11 cellular contexts compared by ENCODE assay signal in the genomic region with DNA sequence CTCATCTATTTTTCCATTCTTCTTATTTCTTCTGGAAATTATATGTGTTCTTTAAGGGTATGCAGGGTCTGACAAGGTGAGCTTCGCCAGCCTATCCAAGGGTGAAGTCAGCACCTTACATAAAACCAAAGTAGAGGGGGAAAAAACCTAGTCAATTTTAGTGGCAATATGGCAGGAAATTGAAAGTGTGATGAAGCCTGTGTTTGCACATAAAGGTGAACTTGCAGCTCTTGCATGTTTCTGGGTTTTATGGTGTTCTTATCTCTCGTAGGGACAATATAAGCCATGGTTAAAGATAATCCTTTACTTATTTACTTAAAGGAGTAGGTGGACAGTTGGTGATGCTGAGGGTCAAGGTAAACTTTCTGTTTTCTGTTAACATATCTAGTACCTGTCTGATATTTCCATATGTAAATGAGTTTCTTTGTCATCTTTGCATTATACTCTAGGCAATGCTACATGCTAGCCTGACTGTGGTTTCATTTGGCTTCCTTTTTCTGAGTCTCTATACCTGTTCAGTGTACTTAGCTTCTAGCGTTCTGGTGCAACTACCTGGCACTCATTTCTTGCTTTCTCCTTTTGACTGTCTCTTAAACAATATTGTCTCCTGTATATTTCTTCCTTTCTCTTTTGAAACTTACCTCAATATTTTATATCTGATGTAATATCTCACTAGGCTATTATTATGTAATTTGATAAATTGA. TPM values are rescaled to one million over a fixed set of nuclear protein-coding genes. Genes with fewer than 3 reads are reported as not detected.
DNase-seq lines count a peak whose midpoint lies in the region; ATAC-seq and TF ChIP-seq lines count a peak whose summit lies in the region.
"Had no signal": no experiment of that assay in that cellular context is flagged by ENCODE, and none has a peak within 500 bp of the region (broad histone marks: within the 10 kb centered on the region; RNA-seq: fewer than 3 reads in every experiment).

No MANE protein-coding gene starts in this region.

- peak; percentile 92 to 93 for ATAC-seq in activated CD4-positive, CD25-positive, alpha-beta regulatory T cell treated with anti-CD3 and anti-CD28 coated beads, Interleukin-2, amount 50 U/mL, for 24 hours
- ATAC-seq in HG02571 (IDR thresholded peaks at IDR 0.05; ENCODE audit: unreplicated experiment) (peak; percentile 91), HG03571 (IDR thresholded peaks at IDR 0.05; ENCODE audit: unreplicated experiment) (peak; percentile 90), mucosa of descending colon (peak; percentile 98), upper lobe of right lung (no peak)

- no peak overlapping the region for H3K27ac ChIP-seq in upper lobe of right lung
- H3K27ac ChIP-seq in breast epithelium = no peak overlapping the region
- H3K27ac ChIP-seq: 22Rv1 had no signal

- no peak for TF ChIP-seq CTCF in mucosa of descending colon (IDR thresholded peaks at IDR 0.05)
- TF ChIP-seq CTCF in upper lobe of right lung (IDR thresholded peaks at IDR 0.05) = no peak
- TF ChIP-seq CTCF in breast epithelium (IDR thresholded peaks at IDR 0.05) = no peak

- H3K36me3 ChIP-seq in mucosa of descending colon (ENCODE audit: low read depth) (no peaks in the 10 kb centered on the region), upper lobe of right lung (no peaks in the 10 kb centered on the region), breast epithelium (no peaks in the 10 kb centered on the region)

- H3K4me1 ChIP-seq in mucosa of descending colon (ENCODE audit: low read depth) (peaks cover 4% of the 10 kb centered on the region), upper lobe of right lung (no peaks in the 10 kb centered on the region), breast epithelium (no peaks in the 10 kb centered on the region)

- H3K4me3 ChIP-seq in mucosa of descending colon (no peak overlapping the region), upper lobe of right lung (no peak overlapping the region), breast epithelium (no peak overlapping the region)

- intact Hi-C loops in mucosa of descending colon (cut with DNase I, micrococcal nuclease) = no loop called here
- intact Hi-C loops in upper lobe of right lung (cut with DNase I) = no loop called here
- intact Hi-C loops in breast epithelium (cut with DNase I; ENCODE audit: low total_unique reads) = no loop called here

- no peak for TF ChIP-seq POLR2A in breast epithelium (IDR thresholded peaks at IDR 0.05)

- DNase-seq in activated CD4-positive, CD25-positive, alpha-beta regulatory T cell treated with anti-CD3 and anti-CD28 coated beads, Interleukin-2, amount 50 U/mL, for 72 hours = no peak
- DNase-seq in mucosa of descending colon (peak in 1 of 3 donors; percentile 7), upper lobe of right lung (no peak), SK-N-DZ (ENCODE audit: low spot score) (no peak), breast epithelium (ENCODE audit: low spot score in 2 of 2) (no peak)
- DNase-seq: activated CD4-positive, CD25-positive, alpha-beta regulatory T cell; mammary epithelial cell had no signal

- H3K27me3 ChIP-seq in upper lobe of right lung (no peaks in the 10 kb centered on the region), breast epithelium (no peaks in the 10 kb centered on the region)

- H3K9me3 ChIP-seq in mucosa of descending colon (peaks cover 4% of the 10 kb centered on the region), upper lobe of right lung (no peaks in the 10 kb centered on the region), breast epithelium (peaks cover 0 to 8% of the 10 kb centered on the region in 2 donors)

RNA-seq across cellular contexts. Expression of a gene that starts 32.9 kb away (rescaled TPM):
- total RNA-seq in mucosa of descending colon = 10 to 100 TPM; 25.0 to 42.5 (median 27.8) TPM
- 33.4 TPM for total RNA-seq in upper lobe of right lung
- 22.9 and 34.4 TPM in 2 replicates for polyA plus RNA-seq in SK-N-DZ (2014; cell fraction: cytosol; rRNA removed)
- 12.5 and 15.6 TPM in 2 replicates for polyA plus RNA-seq in SK-N-DZ (2014; cell fraction: nucleus; rRNA removed)
- 10 to 100 TPM; 45.9 to 68.9 (median 48.8) TPM for total RNA-seq in breast epithelium
